ENCODE assay signal across 1 cellular context in genomic region chr4:150389896-150390530, GRCh38.
TF ChIP-seq lines count a peak whose summit lies in the region.

No MANE protein-coding gene starts in this region.

TF ChIP-seq in IMR-90, 13 proteins besides CTCF, POLR2A, EP300 and RAD21 (continued from another document):
- TF ChIP-seq USF2 (IDR thresholded peaks at IDR 0.05; ENCODE audit: low read depth, low read length) (no peak), SMC3 (IDR thresholded peaks at IDR 0.05; ENCODE audit: low read depth, low read length) (no peak), MXI1 (IDR thresholded peaks at IDR 0.05; ENCODE audit: borderline replicate concordance, low read depth, low read length) (no peak), FOS (IDR thresholded peaks at IDR 0.05; ENCODE audit: low read depth, low read length) (no peak), CEBPB (IDR thresholded peaks at IDR 0.05; ENCODE audit: low read depth, low read length) (no peak), MAFK (IDR thresholded peaks at IDR 0.05; ENCODE audit: low read depth, low read length) (no peak), CHD1 (IDR thresholded peaks at IDR 0.05; ENCODE audit: low read depth, low read length) (no peak), NFE2L2 (IDR thresholded peaks at IDR 0.05; ENCODE audit: low read depth, low read length) (no peak), RCOR1 (IDR thresholded peaks at IDR 0.05; ENCODE audit: insufficient replicate concordance, low read length) (no peak)
